10 cellular contexts compared by ENCODE assay signal in the genomic region with DNA sequence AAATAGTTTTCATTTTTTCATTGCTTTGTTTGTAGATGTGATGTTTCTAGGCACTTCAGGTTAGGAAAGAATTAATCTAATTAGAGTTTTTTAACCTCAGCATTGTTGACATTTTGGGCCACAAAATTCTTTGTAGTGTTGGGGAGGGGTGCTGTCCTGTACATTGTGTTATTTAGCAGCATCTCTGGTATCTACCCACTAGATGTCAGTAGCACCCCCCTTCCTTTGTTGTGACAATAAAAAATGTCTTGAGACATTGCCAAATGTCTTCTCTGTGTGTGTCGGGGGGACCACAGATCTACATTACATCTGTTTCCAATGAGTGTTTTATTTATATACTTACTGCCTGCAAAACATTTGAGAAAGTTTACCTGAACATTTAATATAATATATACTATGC. TPM values are rescaled to one million over a fixed set of nuclear protein-coding genes. Genes with fewer than 3 reads are reported as not detected.
A peak's percentile ranks its signal among the peaks of the same experiment; 100 is the strongest.
DNase-seq lines count a peak whose midpoint lies in the region; ATAC-seq and TF ChIP-seq lines count a peak whose summit lies in the region.
"Had no signal": no experiment of that assay in that cellular context is flagged by ENCODE, and none has a peak within 500 bp of the region (broad histone marks: within the 10 kb centered on the region; RNA-seq: fewer than 3 reads in every experiment).

No MANE protein-coding gene starts in this region.

- 24% methylated on average over 1 of the region's 1 CpG for WGBS in hepatocyte (ENCODE audit: low lambda C conversion rate, missing lambda C conversion rate)

- H3K4me3 ChIP-seq in AG09309 (ENCODE audit: control insufficient read depth, low read depth, low read length) (no peak overlapping the region), RWPE2 (ENCODE audit: severe bottlenecking) (no peak overlapping the region), hepatocyte (no peak overlapping the region), Peyer's patch (no peak overlapping the region)
- H3K4me3 ChIP-seq in CD8-positive, alpha-beta T cell (ENCODE audit: low read depth, low read length) = no peak overlapping the region

- no peak overlapping the region for H3K27ac Mint-ChIP-seq in CD8-positive, alpha-beta T cell
- no peak overlapping the region for H3K27ac Mint-ChIP-seq in T-cell
- H3K27ac Mint-ChIP-seq: activated naive CD4-positive, alpha-beta T cell treated with anti-CD3 and anti-CD28 coated beads, Interleukin-2, amount 50 U/mL, for 24 hours had no signal

- TF ChIP-seq CTCF in AG09309 (IDR thresholded peaks at IDR 0.05; ENCODE audit: control insufficient read depth, insufficient read depth, low read depth, low read length, missing control alignments) (peak; percentile 37), GM20000 (IDR thresholded peaks at IDR 0.05; ENCODE audit: extremely low read depth, missing control alignments) (peak; percentile 9), RWPE2 (IDR thresholded peaks at IDR 0.05; ENCODE audit: poor library complexity, severe bottlenecking) (peak; percentile 66), hepatocyte (IDR thresholded peaks at IDR 0.05; ENCODE audit: poor library complexity) (peak; percentile 45), Peyer's patch (IDR thresholded peaks at IDR 0.05) (no peak)
- TF ChIP-seq CTCF in CD8-positive, alpha-beta T cell (IDR thresholded peaks at IDR 0.05) = no peak

- no peaks in the 10 kb centered on the region for H3K4me1 Mint-ChIP-seq in CD8-positive, alpha-beta T cell (ENCODE audit: low read depth)
- H3K4me1 Mint-ChIP-seq in T-cell = no peaks in the 10 kb centered on the region
- H3K4me1 Mint-ChIP-seq: activated naive CD4-positive, alpha-beta T cell treated with anti-CD3 and anti-CD28 coated beads, Interleukin-2, amount 50 U/mL, for 24 hours had no signal

- no peak for TF ChIP-seq POLR2A in Peyer's patch (IDR thresholded peaks at IDR 0.05)

- no peak overlapping the region for H2AFZ ChIP-seq in hepatocyte

- H3K79me2 ChIP-seq in hepatocyte = no peaks in the 10 kb centered on the region

- H3K27me3 ChIP-seq in RWPE2 (ENCODE audit: insufficient read depth, poor library complexity, severe bottlenecking) (no peaks in the 10 kb centered on the region), hepatocyte (no peaks in the 10 kb centered on the region), Peyer's patch (no peaks in the 10 kb centered on the region)
- H3K27me3 ChIP-seq in CD8-positive, alpha-beta T cell (ENCODE audit: insufficient read depth, low read length) = no peaks in the 10 kb centered on the region

- H3K9me2 ChIP-seq in hepatocyte (replicated peaks; ENCODE audit: insufficient read depth) = no peaks in the 10 kb centered on the region

- H3K36me3 ChIP-seq in RWPE2 (ENCODE audit: low read depth) = no peaks in the 10 kb centered on the region
- H3K36me3 ChIP-seq in hepatocyte (replicated peaks; ENCODE audit: insufficient read depth, low read depth) = no peaks in the 10 kb centered on the region
- H3K36me3 ChIP-seq in CD8-positive, alpha-beta T cell (ENCODE audit: insufficient read depth, low read length) = no peaks in the 10 kb centered on the region
- H3K36me3 ChIP-seq in Peyer's patch = no peaks in the 10 kb centered on the region

- POLR2A ChIA-PET in CD8-positive, alpha-beta T cell (lab: Charles Lee) = no interaction called here
- POLR2A ChIA-PET in T-cell (lab: Charles Lee) = no interaction called here

- no peak for DNase-seq in AG09309 (ENCODE audit: low read depth)
- no peak for DNase-seq in GM20000 (ENCODE audit: low spot score)
- DNase-seq in RWPE2 (ENCODE audit: low spot score) = no peak
- peak; percentile 17 for DNase-seq in hepatocyte (ENCODE audit: low spot score)
- DNase-seq in CD8-positive, alpha-beta T cell = no peak
- no peak for DNase-seq in T-cell
- DNase-seq in hepatic stellate cell (ENCODE audit: low spot score) = no peak
- DNase-seq in Peyer's patch = no peak
- DNase-seq: RPMI8226 had no signal

- H3K27ac ChIP-seq in RWPE2 (ENCODE audit: poor library complexity, severe bottlenecking) = no peak overlapping the region
- no peak overlapping the region for H3K27ac ChIP-seq in hepatocyte
- H3K27ac ChIP-seq in CD8-positive, alpha-beta T cell (ENCODE audit: low read depth, low read length) = no peak overlapping the region
- no peak overlapping the region for H3K27ac ChIP-seq in Peyer's patch

- H3K27me3 Mint-ChIP-seq in CD8-positive, alpha-beta T cell (ENCODE audit: low read depth) = peaks cover 4% of the 10 kb centered on the region
- peaks cover 2 to 10% of the 10 kb centered on the region in 2 donors for H3K27me3 Mint-ChIP-seq in T-cell

- no peaks in the 10 kb centered on the region for H3K9me3 Mint-ChIP-seq in CD8-positive, alpha-beta T cell
- peaks cover 0 to 4% (median 0%) of the 10 kb centered on the region in 3 donors for H3K9me3 Mint-ChIP-seq in T-cell

- ATAC-seq in RWPE2 (ENCODE audit: low read depth) = no peak
- ATAC-seq in CD8-positive, alpha-beta T cell = no peak
- no peak for ATAC-seq in T-cell (replicated peaks in 1 of 4)

- H3K36me3 Mint-ChIP-seq in CD8-positive, alpha-beta T cell = no peaks in the 10 kb centered on the region
- no peaks in the 10 kb centered on the region for H3K36me3 Mint-ChIP-seq in T-cell
- H3K36me3 Mint-ChIP-seq: activated naive CD4-positive, alpha-beta T cell treated with anti-CD3 and anti-CD28 coated beads, Interleukin-2, amount 50 U/mL, for 24 hours had no signal

- no peak overlapping the region for H3K4me2 ChIP-seq in hepatocyte

- no peak overlapping the region for H3K4me3 Mint-ChIP-seq in CD8-positive, alpha-beta T cell
- no peak overlapping the region for H3K4me3 Mint-ChIP-seq in T-cell
- H3K4me3 Mint-ChIP-seq: activated naive CD4-positive, alpha-beta T cell treated with anti-CD3 and anti-CD28 coated beads, Interleukin-2, amount 50 U/mL, for 24 hours had no signal

- H3K4me1 ChIP-seq in RWPE2 (ENCODE audit: insufficient read depth, poor library complexity, severe bottlenecking) = no peaks in the 10 kb centered on the region
- H3K4me1 ChIP-seq in hepatocyte (ENCODE audit: insufficient read depth) = peaks cover 4% of the 10 kb centered on the region
- H3K4me1 ChIP-seq in CD8-positive, alpha-beta T cell (ENCODE audit: insufficient read depth, low read length) = no peaks in the 10 kb centered on the region
- H3K4me1 ChIP-seq in Peyer's patch = no peaks in the 10 kb centered on the region

- H4K20me1 ChIP-seq in hepatocyte (ENCODE audit: insufficient read depth, poor library complexity, severe bottlenecking) = no peaks in the 10 kb centered on the region

- H3K9me3 ChIP-seq in RWPE2 (ENCODE audit: severe bottlenecking) (no peaks in the 10 kb centered on the region), hepatocyte (ENCODE audit: low read depth) (no peaks in the 10 kb centered on the region), Peyer's patch (no peaks in the 10 kb centered on the region)
- H3K9me3 ChIP-seq in CD8-positive, alpha-beta T cell (ENCODE audit: low read length) = no peaks in the 10 kb centered on the region

- CTCF ChIA-PET in CD8-positive, alpha-beta T cell (lab: Charles Lee) = no interaction called here
- CTCF ChIA-PET in T-cell (lab: Charles Lee) = no interaction called here

- intact Hi-C loops in CD8-positive, alpha-beta T cell (cut with DNase I, micrococcal nuclease) = no loop called here

RNA-seq across cellular contexts. Expression of a gene that starts 45.6 kb away (rescaled TPM):
- total RNA-seq in hepatocyte (1.8 and 1.9 TPM in 2 replicates), T-cell (under 1 TPM in 1 of 5 donors, not detected in 4; 0.22 TPM), Peyer's patch (1 to 10 TPM in 2 of 4 donors, under 1 TPM in 1, not detected in 1; 0.19 to 3.3 (median 1.3) TPM)
- 0.33 TPM in 1 of 2 replicates, not detected in the other for polyA plus RNA-seq in hepatocyte
- total RNA-seq in CD8-positive, alpha-beta T cell = not detected

Comparison
In these comparisons a context has a peak if more than half of its experiments do, and no peak if none do; other contexts are left out.
1. CTCF ChIP-seq: peak in AG09309 (single experiment), GM20000 (single experiment), RWPE2 (single experiment) and hepatocyte (single experiment); none in CD8-positive, alpha-beta T cell (single experiment) and Peyer's patch (0 of 6).